In genomic region chr22:46250783-46251125, GRCh38 we compare ENCODE assay signal across 2 cellular contexts.
TF ChIP-seq lines count a peak whose summit lies in the region.

No MANE protein-coding gene starts in this region.

TF ChIP-seq in HCT116, 20 proteins besides CTCF, POLR2A, EP300 and RAD21 (continued from another document):
- TF ChIP-seq MAX (IDR thresholded peaks at IDR 0.05) (no peak), ZFX (IDR thresholded peaks at IDR 0.05) (no peak), EZH2 (IDR thresholded peaks at IDR 0.05) (no peak)

TF ChIP-seq in WTC11, 78 proteins besides CTCF, POLR2A, EP300 and RAD21:
- no peak for TF ChIP-seq ZBTB43 (CRISPR knock-in tag; IDR thresholded peaks at IDR 0.05)
- no peak for TF ChIP-seq ZSCAN18 (CRISPR knock-in tag; IDR thresholded peaks at IDR 0.05)
- no peak for TF ChIP-seq ZNF512 (CRISPR knock-in tag; IDR thresholded peaks at IDR 0.05; ENCODE audit: borderline replicate concordance)
- TF ChIP-seq PREB (CRISPR knock-in tag; IDR thresholded peaks at IDR 0.05; ENCODE audit: borderline replicate concordance), result no peak
- TF ChIP-seq ZNF281 (CRISPR knock-in tag; IDR thresholded peaks at IDR 0.05), result no peak
- TF ChIP-seq GRHL2 (CRISPR knock-in tag; IDR thresholded peaks at IDR 0.05; ENCODE audit: insufficient replicate concordance, severe bottlenecking), result no peak
- no peak for TF ChIP-seq HMGA2 (CRISPR knock-in tag; IDR thresholded peaks at IDR 0.05)
- TF ChIP-seq NR2C2 (CRISPR knock-in tag; IDR thresholded peaks at IDR 0.05), result peak; percentile 67
- no peak for TF ChIP-seq E2F1 (CRISPR knock-in tag; IDR thresholded peaks at IDR 0.05)
- no peak for TF ChIP-seq MXD4 (CRISPR knock-in tag; IDR thresholded peaks at IDR 0.05; ENCODE audit: borderline replicate concordance)
- TF ChIP-seq HMGXB4 (CRISPR knock-in tag; IDR thresholded peaks at IDR 0.05), result no peak
- TF ChIP-seq FOXP1 (CRISPR knock-in tag; IDR thresholded peaks at IDR 0.05; ENCODE audit: borderline replicate concordance), result no peak
- TF ChIP-seq RORB (CRISPR knock-in tag; IDR thresholded peaks at IDR 0.05), result no peak
- TF ChIP-seq CBFB (CRISPR knock-in tag; IDR thresholded peaks at IDR 0.05; ENCODE audit: low read depth), result 0 out of 2 replicates have a peak, but pooled peaks have one; percentile 4
